15 cellular contexts compared by ENCODE assay signal in genomic region chr6:80145509-80145908, GRCh38. TPM values are rescaled to one million over a fixed set of nuclear protein-coding genes. Genes with fewer than 3 reads are reported as not detected.
A peak's percentile ranks its signal among the peaks of the same experiment; 100 is the strongest.
DNase-seq lines count a peak whose midpoint lies in the region; ATAC-seq and TF ChIP-seq lines count a peak whose summit lies in the region.
"Had no signal": no experiment of that assay in that cellular context is flagged by ENCODE, and none has a peak within 500 bp of the region (broad histone marks: within the 10 kb centered on the region; RNA-seq: fewer than 3 reads in every experiment).

No MANE protein-coding gene starts in this region.

- no peak for TF ChIP-seq CTCF in WTC11 (IDR thresholded peaks at IDR 0.05)

- H3K27me3 Mint-ChIP-seq in WTC11 (ENCODE audit: low read depth), result no peaks in the 10 kb centered on the region
- H3K27me3 Mint-ChIP-seq: progenitor cell of endocrine pancreas had no signal

- ATAC-seq in GM18498 (IDR thresholded peaks at IDR 0.05; ENCODE audit: unreplicated experiment), result peak; percentile 84
- peak; percentile 48 for ATAC-seq in GM19351 (IDR thresholded peaks at IDR 0.05; ENCODE audit: unreplicated experiment)
- peak; percentile 51 for ATAC-seq in HG02870 (IDR thresholded peaks at IDR 0.05; ENCODE audit: unreplicated experiment)
- no peak for ATAC-seq in WTC11
- ATAC-seq in esophagus mucosa, result no peak
- ATAC-seq in GM21515 (IDR thresholded peaks at IDR 0.05; ENCODE audit: unreplicated experiment), result no peak

- H3K27ac Mint-ChIP-seq in WTC11, result no peak overlapping the region

- POLR2A ChIA-PET in WTC11 (lab: Charles Lee), result no interaction called here

- peaks cover 4% of the 10 kb centered on the region; the same call in 1 of the 2 replicates for H3K9me3 Mint-ChIP-seq in WTC11

- H3K4me3 Mint-ChIP-seq in WTC11, result no peak overlapping the region

- H3K4me1 Mint-ChIP-seq in WTC11, result no peaks in the 10 kb centered on the region

- CTCF ChIA-PET in WTC11 (lab: Charles Lee), result no interaction called here

- H3K36me3 Mint-ChIP-seq in WTC11, result peaks cover 22% of the 10 kb centered on the region

- peak; percentile 64 for DNase-seq in LHCN-M2 (ENCODE audit: low read depth)
- DNase-seq in activated CD4-positive, alpha-beta T cell treated with anti-CD3 and anti-CD28 coated beads, Interleukin-2, amount 50 U/mL, for 1 hour, result no peak
- no peak for DNase-seq in WTC11 (ENCODE audit: low spot score)
- DNase-seq: activated naive CD4-positive, alpha-beta T cell treated with Interleukin-2 at 50 U/mL for 16 hours; head of caudate nucleus; IMR-90; NCI-H1436; NCI-H526 treated with DMSO at 0.1 percent for 48 hours; T-helper 9 cell had no signal

TF ChIP-seq in WTC11, 78 proteins besides CTCF, POLR2A, EP300 and RAD21:
- TF ChIP-seq ZSCAN18 (CRISPR knock-in tag; IDR thresholded peaks at IDR 0.05) (no peak), NR3C1 (CRISPR knock-in tag; conservative IDR thresholded peaks at IDR 0.05; ENCODE audit: low read depth) (no peak), ZBTB21 (CRISPR knock-in tag; IDR thresholded peaks at IDR 0.05; ENCODE audit: borderline replicate concordance) (no peak), FOXP1 (CRISPR knock-in tag; IDR thresholded peaks at IDR 0.05; ENCODE audit: borderline replicate concordance) (no peak), ZNF425 (CRISPR knock-in tag; conservative IDR thresholded peaks at IDR 0.05) (no peak), NFE2L1 (CRISPR knock-in tag; IDR thresholded peaks at IDR 0.05) (no peak)
- TF ChIP-seq, protein P1, sequence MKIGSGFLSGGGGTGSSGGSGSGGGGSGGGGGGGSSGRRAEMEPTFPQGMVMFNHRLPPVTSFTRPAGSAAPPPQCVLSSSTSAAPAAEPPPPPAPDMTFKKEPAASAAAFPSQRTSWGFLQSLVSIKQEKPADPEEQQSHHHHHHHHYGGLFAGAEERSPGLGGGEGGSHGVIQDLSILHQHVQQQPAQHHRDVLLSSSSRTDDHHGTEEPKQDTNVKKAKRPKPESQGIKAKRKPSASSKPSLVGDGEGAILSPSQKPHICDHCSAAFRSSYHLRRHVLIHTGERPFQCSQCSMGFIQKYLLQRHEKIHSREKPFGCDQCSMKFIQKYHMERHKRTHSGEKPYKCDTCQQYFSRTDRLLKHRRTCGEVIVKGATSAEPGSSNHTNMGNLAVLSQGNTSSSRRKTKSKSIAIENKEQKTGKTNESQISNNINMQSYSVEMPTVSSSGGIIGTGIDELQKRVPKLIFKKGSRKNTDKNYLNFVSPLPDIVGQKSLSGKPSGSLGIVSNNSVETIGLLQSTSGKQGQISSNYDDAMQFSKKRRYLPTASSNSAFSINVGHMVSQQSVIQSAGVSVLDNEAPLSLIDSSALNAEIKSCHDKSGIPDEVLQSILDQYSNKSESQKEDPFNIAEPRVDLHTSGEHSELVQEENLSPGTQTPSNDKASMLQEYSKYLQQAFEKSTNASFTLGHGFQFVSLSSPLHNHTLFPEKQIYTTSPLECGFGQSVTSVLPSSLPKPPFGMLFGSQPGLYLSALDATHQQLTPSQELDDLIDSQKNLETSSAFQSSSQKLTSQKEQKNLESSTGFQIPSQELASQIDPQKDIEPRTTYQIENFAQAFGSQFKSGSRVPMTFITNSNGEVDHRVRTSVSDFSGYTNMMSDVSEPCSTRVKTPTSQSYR (CRISPR knock-in tag; IDR thresholded peaks at IDR 0.05), result no peak

RNA-seq across cellular contexts. Expression of gene BCKDHB, which starts 39.0 kb away (rescaled TPM):
- 32.2 and 33.6 TPM in 2 replicates for total RNA-seq in LHCN-M2 (2014; rRNA removed)
- polyA plus RNA-seq in LHCN-M2 (2012), result 9.0 TPM
- total RNA-seq in WTC11 (2021), result 24.3 to 30.0 TPM (median 27.5 TPM) in 3 replicates
- total RNA-seq in esophagus mucosa, result 12.9 TPM

Comparison
In these comparisons a context has a peak if more than half of its experiments do, and no peak if none do; other contexts are left out.
1. ATAC-seq: peak in GM18498 (single experiment), GM19351 (single experiment) and HG02870 (single experiment); none in WTC11 (single experiment), esophagus mucosa (single experiment) and GM21515 (single experiment).